Comparison of ENCODE assay signal across 9 cellular contexts in the genomic region with DNA sequence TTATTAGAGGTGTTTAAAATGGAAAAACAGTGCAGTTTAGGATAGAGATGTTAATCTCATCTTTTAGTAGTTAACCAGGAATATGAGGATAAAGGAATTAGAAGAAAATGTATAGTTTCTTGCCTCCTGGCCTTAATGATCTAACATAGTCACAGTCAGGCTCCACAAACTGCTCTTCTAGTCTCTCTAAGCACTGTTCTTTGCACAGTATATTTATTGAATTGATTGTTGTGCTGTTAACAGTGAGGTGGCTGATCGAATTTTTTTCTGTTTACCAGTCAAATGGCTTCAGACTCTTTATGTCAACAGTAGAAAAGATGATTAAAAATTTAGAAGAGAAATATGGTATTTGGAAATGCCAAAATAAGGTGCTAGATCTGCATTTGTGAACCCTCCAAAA. TPM values are rescaled to one million over a fixed set of nuclear protein-coding genes. Genes with fewer than 3 reads are reported as not detected.
DNase-seq lines count a peak whose midpoint lies in the region; ATAC-seq, FAIRE-seq and TF ChIP-seq lines count a peak whose summit lies in the region.
"Had no signal": no experiment of that assay in that cellular context is flagged by ENCODE, and none has a peak within 500 bp of the region (broad histone marks: within the 10 kb centered on the region; RNA-seq: fewer than 3 reads in every experiment).

No MANE protein-coding gene starts in this region.

- no peaks in the 10 kb centered on the region for H4K20me1 ChIP-seq in OCI-LY1 (ENCODE audit: insufficient read depth, low read length)

- TF ChIP-seq CTCF in OCI-LY1 (IDR thresholded peaks at IDR 0.05; ENCODE audit: low read length) (no peak), left ventricle myocardium inferior (IDR thresholded peaks at IDR 0.05; ENCODE audit: borderline replicate concordance) (no peak), D721Med (IDR thresholded peaks at IDR 0.05; ENCODE audit: insufficient read depth, missing control alignments) (no peak)

- no peaks in the 10 kb centered on the region for H3K9me3 Mint-ChIP-seq in activated CD4-positive, alpha-beta T cell treated with anti-CD3 and anti-CD28 coated beads, Interleukin-2, amount 10 ng/mL, durations not matched to agents 24 days and 14 days
- H3K9me3 Mint-ChIP-seq in stimulated activated naive B cell treated with anti-CD40 and anti-IgM and Interleukin-4, amounts not matched to agents 10 μg/mL and 1 μg/mL and 100 μg/mL, for 72 hours = peaks cover 5 to 8% of the 10 kb centered on the region in 2 donors

- peak in 1 of 2 donors; percentile 20 for ATAC-seq in stimulated activated naive B cell treated with anti-CD40 and anti-IgM and Interleukin-4, amounts not matched to agents 10 μg/mL and 1 μg/mL and 100 μg/mL, for 72 hours (replicated peaks)

- H3K36me3 Mint-ChIP-seq in activated CD4-positive, alpha-beta T cell treated with anti-CD3 and anti-CD28 coated beads, Interleukin-2, amount 10 ng/mL, durations not matched to agents 24 days and 14 days (ENCODE audit: low read depth) = peaks cover 19% of the 10 kb centered on the region
- H3K36me3 Mint-ChIP-seq in stimulated activated naive B cell treated with anti-CD40 and anti-IgM and Interleukin-4, amounts not matched to agents 10 μg/mL and 1 μg/mL and 100 μg/mL, for 72 hours = peaks cover 36 to 54% of the 10 kb centered on the region in 2 donors

- H3K4me1 ChIP-seq in OCI-LY1 (ENCODE audit: insufficient read depth, low read length, severe bottlenecking) (peaks cover 30% of the 10 kb centered on the region), left ventricle myocardium inferior (peaks cover 53% of the 10 kb centered on the region)

- H3K27ac ChIP-seq in OCI-LY1 (ENCODE audit: low read depth, low read length, poor library complexity, severe bottlenecking) (peak overlapping the region; percentile 71), left ventricle myocardium inferior (replicated peaks) (peak overlapping the region; percentile 62)

- no peak overlapping the region for H3K4me3 Mint-ChIP-seq in activated CD4-positive, alpha-beta T cell treated with anti-CD3 and anti-CD28 coated beads, Interleukin-2, amount 10 ng/mL, durations not matched to agents 24 days and 14 days
- no peak overlapping the region for H3K4me3 Mint-ChIP-seq in stimulated activated naive B cell treated with anti-CD40 and anti-IgM and Interleukin-4, amounts not matched to agents 10 μg/mL and 1 μg/mL and 100 μg/mL, for 72 hours

- peak; percentile 10 for DNase-seq in activated CD4-positive, alpha-beta T cell treated with anti-CD3 and anti-CD28 coated beads, Interleukin-2, amount 10 ng/mL, durations not matched to agents 24 days and 14 days
- no peak for DNase-seq in activated CD4-positive, alpha-beta T cell treated with anti-CD3 and anti-CD28 coated beads, Interleukin-2, amount 50 U/mL, for 4 hours
- DNase-seq in left ventricle myocardium inferior (no peak), KBM-7 (no peak), D721Med (ENCODE audit: insufficient read length, low spot score) (no peak), kidney glomerular epithelial cell (lab: John Stamatoyannopoulos, UW) (no peak)
- no peak for DNase-seq in stimulated activated naive B cell treated with anti-CD40 and anti-IgM and Interleukin-4, amounts not matched to agents 10 μg/mL and 1 μg/mL and 100 μg/mL, for 72 hours
- DNase-seq: stimulated activated CD8-positive, alpha-beta memory T cell treated with anti-CD3 and anti-CD28 coated beads, Interleukin-4, amount 100 ng/mL, for 48 hours had no signal

- peaks cover 100% of the 10 kb centered on the region for H3K79me2 ChIP-seq in OCI-LY1 (ENCODE audit: insufficient read depth, low read length)

- H3K27ac Mint-ChIP-seq in activated CD4-positive, alpha-beta T cell treated with anti-CD3 and anti-CD28 coated beads, Interleukin-2, amount 10 ng/mL, durations not matched to agents 24 days and 14 days = no peak overlapping the region
- H3K27ac Mint-ChIP-seq in stimulated activated naive B cell treated with anti-CD40 and anti-IgM and Interleukin-4, amounts not matched to agents 10 μg/mL and 1 μg/mL and 100 μg/mL, for 72 hours = peak overlapping the region; percentile 90

- H3K4me3 ChIP-seq in OCI-LY1 (ENCODE audit: low read depth, low read length, poor library complexity, severe bottlenecking) = peak overlapping the region; percentile 17
- H3K4me3 ChIP-seq in left ventricle myocardium inferior = no peak overlapping the region

- no peaks in the 10 kb centered on the region for H3K9me2 ChIP-seq in OCI-LY1 (ENCODE audit: low read depth, low read length)

- H3K4me2 ChIP-seq in OCI-LY1 (ENCODE audit: low read length) = peak overlapping the region; percentile 56

- H3K9me3 ChIP-seq in OCI-LY1 (ENCODE audit: low read length) = peaks cover 5% of the 10 kb centered on the region; the same call in 1 of the 2 replicates
- peaks cover 32% of the 10 kb centered on the region for H3K9me3 ChIP-seq in left ventricle myocardium inferior (replicated peaks)

- intact Hi-C loops in activated CD4-positive, alpha-beta T cell treated with anti-CD3 and anti-CD28 coated beads, Interleukin-2, amount 10 ng/mL, durations not matched to agents 24 days and 14 days (cut with micrococcal nuclease) = no loop called here
- intact Hi-C loops in left ventricle myocardium inferior (cut with micrococcal nuclease) = no loop called here

- in situ Hi-C loops in KBM-7 (cut with MboI; ENCODE audit: low pct_unique_long_range_greater_than_20kb, low sequenced_read_pairs) = no loop called here

- H3K27me3 Mint-ChIP-seq in activated CD4-positive, alpha-beta T cell treated with anti-CD3 and anti-CD28 coated beads, Interleukin-2, amount 10 ng/mL, durations not matched to agents 24 days and 14 days = no peaks in the 10 kb centered on the region
- H3K27me3 Mint-ChIP-seq in stimulated activated naive B cell treated with anti-CD40 and anti-IgM and Interleukin-4, amounts not matched to agents 10 μg/mL and 1 μg/mL and 100 μg/mL, for 72 hours = no peaks in the 10 kb centered on the region

- H3K9ac ChIP-seq in OCI-LY1 (ENCODE audit: low read length) = peak overlapping the region; percentile 39

- H2AFZ ChIP-seq in OCI-LY1 (ENCODE audit: low read length) = no peak overlapping the region

- peaks cover 54% of the 10 kb centered on the region for H3K4me1 Mint-ChIP-seq in activated CD4-positive, alpha-beta T cell treated with anti-CD3 and anti-CD28 coated beads, Interleukin-2, amount 10 ng/mL, durations not matched to agents 24 days and 14 days
- H3K4me1 Mint-ChIP-seq in stimulated activated naive B cell treated with anti-CD40 and anti-IgM and Interleukin-4, amounts not matched to agents 10 μg/mL and 1 μg/mL and 100 μg/mL, for 72 hours = peaks cover 18 to 45% of the 10 kb centered on the region in 2 donors

- H3K36me3 ChIP-seq in OCI-LY1 (ENCODE audit: insufficient read depth, low read length) (peaks cover 37% of the 10 kb centered on the region), left ventricle myocardium inferior (no peaks in the 10 kb centered on the region)

- H3F3A ChIP-seq in OCI-LY1 (ENCODE audit: insufficient read depth, low read length) = no peaks in the 10 kb centered on the region

- FAIRE-seq in D721Med (lab: Jason Lieb, UNC) = no peak

- H3K27me3 ChIP-seq in OCI-LY1 (ENCODE audit: insufficient read depth, low read length) (no peaks in the 10 kb centered on the region), left ventricle myocardium inferior (ENCODE audit: low read depth) (no peaks in the 10 kb centered on the region)

RNA-seq across cellular contexts. Expression of gene ATF7IP, which starts 37.8 kb away (rescaled TPM):
- 62.6 and 72.4 TPM in 2 replicates for total RNA-seq in activated CD4-positive, alpha-beta T cell treated with anti-CD3 and anti-CD28 coated beads, Interleukin-2, amount 10 ng/mL, durations not matched to agents 24 days and 14 days
- 64.3 TPM for total RNA-seq in left ventricle myocardium inferior
